Comparison of ENCODE assay signal across 9 cellular contexts in genomic region chr4:88526221-88526815, GRCh38. TPM values are rescaled to one million over a fixed set of nuclear protein-coding genes. Genes with fewer than 3 reads are reported as not detected.
DNase-seq lines count a peak whose midpoint lies in the region; ATAC-seq and TF ChIP-seq lines count a peak whose summit lies in the region.
"Had no signal": no experiment of that assay in that cellular context is flagged by ENCODE, and none has a peak within 500 bp of the region (broad histone marks: within the 10 kb centered on the region; RNA-seq: fewer than 3 reads in every experiment).

No MANE protein-coding gene starts in this region.

- POLR2A ChIA-PET in A673 (lab: Charles Lee; ENCODE audit: low non-redundant PET): no interaction called here

- intact Hi-C loops in A673 (cut with micrococcal nuclease; ENCODE audit: unreplicated experiment): loop anchor here (2.0 to 5.0 kb wide), 2 partner anchors 132 to 496 kb away; no protein-coding TSS in a partner anchor

- peaks cover 5% of the 10 kb centered on the region for H3K36me3 ChIP-seq in A673 (ENCODE audit: insufficient read depth, low read length, poor library complexity, severe bottlenecking)

- DNase-seq in A673 (ENCODE audit: low spot score): peak; percentile 14
- DNase-seq in GM03348 (ENCODE audit: low spot score): peak; percentile 37
- DNase-seq in RPMI8226: peak; percentile 15
- DNase-seq in fibroblast of peridontal ligament (ENCODE audit: extremely low read depth): peak; percentile 65
- DNase-seq in SHP77 (lab: John Stamatoyannopoulos, UW): no peak
- no peak for DNase-seq in anterior cingulate cortex (lab: John Stamatoyannopoulos, UW)
- DNase-seq: stimulated activated CD4-positive, alpha-beta T cell treated with anti-CD3 and anti-CD28 coated beads, Interleukin-2, amount 100 ng/mL, for 48 hours had no signal

- no peaks in the 10 kb centered on the region for H3K4me1 ChIP-seq in A673 (ENCODE audit: insufficient read depth, low read length, poor library complexity, severe bottlenecking)

- no peak overlapping the region for H3K27ac ChIP-seq in A673 (ENCODE audit: low read depth, low read length, poor library complexity, severe bottlenecking)

- CTCF ChIA-PET in A673 (lab: Charles Lee): interaction anchor here (0.7 to 0.8 kb wide), 2 partner anchors 133 to 147 kb away, joined by 3 read pairs; no protein-coding TSS in a partner anchor

- ATAC-seq in HG03175 (IDR thresholded peaks at IDR 0.05; ENCODE audit: unreplicated experiment) (no peak), HG03457 (IDR thresholded peaks at IDR 0.05; ENCODE audit: unreplicated experiment) (no peak)

- H3K4me3 ChIP-seq in A673 (ENCODE audit: low read depth, low read length, poor library complexity, severe bottlenecking): no peak overlapping the region

- no peaks in the 10 kb centered on the region for H3K27me3 ChIP-seq in A673 (replicated peaks; ENCODE audit: insufficient read depth, low read depth, low read length, poor library complexity)

- TF ChIP-seq CTCF in A673 (conservative IDR thresholded peaks at IDR 0.05; ENCODE audit: low read depth, low read length): peak; percentile 43; the same call in 1 of the 2 replicates

- no TSS peak for BruUV-seq in A673 (replicated peaks; lab: Mats Ljungman, UMichigan)

- no peaks in the 10 kb centered on the region for H3K9me3 ChIP-seq in A673 (ENCODE audit: low read depth, low read length, poor library complexity, severe bottlenecking)

RNA-seq across cellular contexts. Expression of gene PYURF, which starts 2.7 kb away (rescaled TPM):
- total RNA-seq in A673 (2021): 38.8 and 41.2 TPM in 2 replicates

Comparison
In these comparisons a context has a peak if more than half of its experiments do, and no peak if none do; other contexts are left out.
1. DNase-seq: peak in A673 (single experiment), GM03348 (single experiment), RPMI8226 (single experiment) and fibroblast of peridontal ligament (single experiment); none in SHP77 (0 of 2) and anterior cingulate cortex (0 of 58).